33 cellular contexts compared by ENCODE assay signal in the genomic region with DNA sequence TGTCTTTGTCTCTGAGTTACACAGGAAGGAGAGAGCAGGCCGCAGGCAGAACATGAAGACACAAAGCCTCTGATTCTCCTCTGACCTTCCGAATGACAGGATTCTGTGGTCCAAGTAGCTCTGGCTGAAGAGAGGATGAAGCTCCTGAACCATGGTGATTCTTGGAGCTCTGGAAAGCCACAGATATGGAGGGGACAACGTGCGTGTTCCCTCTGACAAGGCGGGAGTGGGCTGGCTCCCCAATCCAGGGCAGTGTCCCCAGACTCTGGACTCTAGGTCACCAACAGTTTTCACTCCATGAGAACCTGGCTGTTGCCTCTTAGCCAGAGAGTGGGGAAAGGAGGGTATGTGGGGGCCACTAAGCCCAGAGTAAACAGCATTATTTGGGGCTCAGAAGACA. TPM values are rescaled to one million over a fixed set of nuclear protein-coding genes. Genes with fewer than 3 reads are reported as not detected.
"Had no signal": no experiment of that assay in that cellular context is flagged by ENCODE, and none has a peak within 500 bp of the region (broad histone marks: within the 10 kb centered on the region; RNA-seq: fewer than 3 reads in every experiment).

No MANE protein-coding gene starts in this region.

- H3K27me3 ChIP-seq: adrenal gland, body of pancreas, breast epithelium, MG63 had no signal

- H3K9me3 ChIP-seq: adrenal gland, body of pancreas, breast epithelium, MG63, SJCRH30, SK-N-SH had no signal

- H3K4me3 ChIP-seq: adrenal gland, body of pancreas, breast epithelium, MG63, SJCRH30 had no signal

- H3K27ac ChIP-seq: adrenal gland, body of pancreas, breast epithelium, SJCRH30 had no signal

- H3K4me3 Mint-ChIP-seq: activated CD4-positive, alpha-beta memory T cell treated with anti-CD3 and anti-CD28 coated beads, Interleukin-2, amount 10 ng/mL, durations not matched to agents 7 days and 5 days; activated naive CD4-positive, alpha-beta T cell treated with anti-CD3 and anti-CD28 coated beads for 36 hours; T-helper 1 cell treated with Interleukin-12 subunit alpha and Interleukin-12 subunit beta and Interleukin-4 antibody, amounts not matched to agents 30 μg/mL and 1 μg/mL, for 36 hours; T-helper 2 cell treated with Interferon-gamma antibody and Interleukin-4, amounts not matched to agents 5 μg/mL and 100 μg/mL, for 36 hours; WTC11 had no signal

- H3K36me3 Mint-ChIP-seq: activated naive CD4-positive, alpha-beta T cell treated with anti-CD3 and anti-CD28 coated beads, Interleukin-2, amount 50 U/mL, for 72 hours; WTC11 had no signal

- H3K9ac ChIP-seq: SK-N-SH had no signal

- H3K4me1 Mint-ChIP-seq: activated CD4-positive, alpha-beta memory T cell treated with anti-CD3 and anti-CD28 coated beads, Interleukin-2, amount 10 ng/mL, durations not matched to agents 7 days and 5 days; WTC11 had no signal

- H3K36me3 ChIP-seq: adrenal gland, breast epithelium, MG63, SJCRH30 had no signal

- ATAC-seq: activated naive CD4-positive, alpha-beta T cell treated with anti-CD3 and anti-CD28 coated beads, Interleukin-2, amount 50 U/mL, for 72 hours; body of pancreas; Panc1; WTC11 had no signal

- H3K9me3 Mint-ChIP-seq: activated naive CD4-positive, alpha-beta T cell treated with anti-CD3 and anti-CD28 coated beads for 36 hours; T-helper 2 cell treated with Interferon-gamma antibody and Interleukin-4, amounts not matched to agents 5 μg/mL and 100 μg/mL, for 36 hours had no signal

- DNase-seq: activated CD4-positive, alpha-beta memory T cell treated with anti-CD3 and anti-CD28 coated beads, Interleukin-2, amount 10 ng/mL, durations not matched to agents 7 days and 5 days; activated CD4-positive, alpha-beta T cell treated with anti-CD3 and anti-CD28 coated beads for 1 hour; activated CD4-positive, alpha-beta T cell treated with anti-CD3 and anti-CD28 coated beads for 48 hours; activated gamma-delta T cell; activated naive CD4-positive, alpha-beta T cell treated with anti-CD3 and anti-CD28 coated beads for 36 hours; activated T-cell treated with anti-CD3 and anti-CD28 coated beads, Interleukin-2, amount 50 U/mL, for 48 hours; body of pancreas; Kasumi-1; KG1; MG63; NCI-H1048; NCI-H1105 treated with DMSO at 0.1 percent for 48 hours; NCI-H1436; NCI-H1694; NCI-H1930; NCI-H2081 treated with DMSO at 0.1 percent for 48 hours; NCI-H345; NCI-H524 treated with DMSO at 0.1 percent for 48 hours; SHP77; SJCRH30; SK-N-SH had no signal

- H3K4me2 ChIP-seq: SK-N-SH had no signal

- H3K4me1 ChIP-seq: adrenal gland, body of pancreas, breast epithelium, SJCRH30 had no signal

- H3K27ac Mint-ChIP-seq: activated CD4-positive, alpha-beta memory T cell treated with anti-CD3 and anti-CD28 coated beads, Interleukin-2, amount 10 ng/mL, durations not matched to agents 7 days and 5 days; activated naive CD4-positive, alpha-beta T cell treated with anti-CD3 and anti-CD28 coated beads for 36 hours; activated naive CD4-positive, alpha-beta T cell treated with anti-CD3 and anti-CD28 coated beads, Interleukin-2, amount 50 U/mL, for 72 hours; T-helper 1 cell treated with Interleukin-12 subunit alpha and Interleukin-12 subunit beta and Interleukin-4 antibody, amounts not matched to agents 30 μg/mL and 1 μg/mL, for 36 hours; T-helper 2 cell treated with Interferon-gamma antibody and Interleukin-4, amounts not matched to agents 5 μg/mL and 100 μg/mL, for 36 hours; WTC11 had no signal

RNA-seq across cellular contexts. Expression of gene TRPV6, which starts 7.4 kb away (rescaled TPM):
- total RNA-seq: activated CD4-positive, alpha-beta memory T cell treated with anti-CD3 and anti-CD28 coated beads, Interleukin-2, amount 10 ng/mL, durations not matched to agents 7 days and 5 days; activated CD8-positive, alpha-beta memory T cell treated with anti-CD3 and anti-CD28 coated beads for 36 hours; activated naive CD4-positive, alpha-beta T cell treated with anti-CD3 and anti-CD28 coated beads for 36 hours; cardiac septum; NCI-H460; RPMI7951; SJCRH30 had no signal

RNA-seq across cellular contexts. Expression of gene EPHB6, which starts 38.1 kb away (rescaled TPM):
- total RNA-seq: NCI-H460, RPMI7951 had no signal

RNA-seq across cellular contexts. Expression of gene TRPV5, which starts 40.6 kb away (rescaled TPM):
- total RNA-seq: activated CD4-positive, alpha-beta memory T cell treated with anti-CD3 and anti-CD28 coated beads, Interleukin-2, amount 10 ng/mL, durations not matched to agents 7 days and 5 days; activated CD8-positive, alpha-beta memory T cell treated with anti-CD3 and anti-CD28 coated beads for 36 hours; activated naive CD4-positive, alpha-beta T cell treated with anti-CD3 and anti-CD28 coated beads for 36 hours; activated naive CD4-positive, alpha-beta T cell treated with anti-CD3 and anti-CD28 coated beads, Interleukin-2, amount 50 U/mL, for 72 hours; adrenal gland; astrocyte; body of pancreas; cardiac septum; NCI-H460; RPMI7951; SJCRH30; WTC11 had no signal

RNA-seq across cellular contexts. Expression of gene LLCFC1, which starts 46.3 kb away (rescaled TPM):
- total RNA-seq: activated CD4-positive, alpha-beta memory T cell treated with anti-CD3 and anti-CD28 coated beads, Interleukin-2, amount 10 ng/mL, durations not matched to agents 7 days and 5 days; activated CD8-positive, alpha-beta memory T cell treated with anti-CD3 and anti-CD28 coated beads for 36 hours; activated naive CD4-positive, alpha-beta T cell treated with anti-CD3 and anti-CD28 coated beads for 36 hours; activated naive CD4-positive, alpha-beta T cell treated with anti-CD3 and anti-CD28 coated beads, Interleukin-2, amount 50 U/mL, for 72 hours; adrenal gland; astrocyte; body of pancreas; breast epithelium; cardiac septum; NCI-H460; RPMI7951; SJCRH30; WTC11 had no signal
